ENCODE assay signal across 3 cellular contexts in the genomic region with DNA sequence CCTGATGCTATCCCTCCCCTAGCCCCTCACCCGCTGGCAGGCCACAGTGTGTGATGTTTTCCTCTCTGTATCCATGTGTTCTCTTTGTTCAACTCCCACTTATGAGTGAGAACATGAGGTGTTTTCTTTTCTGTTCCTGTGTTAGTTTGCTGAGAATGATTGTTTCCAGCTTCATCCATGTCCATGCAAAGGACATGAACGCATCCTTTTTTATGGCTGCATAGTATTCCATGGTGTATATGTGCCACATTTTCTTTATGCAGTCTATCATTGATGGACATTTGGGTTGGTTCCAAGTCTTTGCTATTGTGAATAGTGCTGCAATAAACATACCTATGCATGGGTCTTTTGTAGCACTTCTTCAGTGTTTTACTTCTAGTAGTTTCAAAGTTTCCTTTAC.
DNase-seq lines count a peak whose midpoint lies in the region; ATAC-seq, FAIRE-seq and TF ChIP-seq lines count a peak whose summit lies in the region.
"Not testable (repeated sequence)": the region's sequence is repeated elsewhere in the genome, so short reads cannot be mapped to it uniquely, and the experiment has no call there.

No MANE protein-coding gene starts in this region.

- not testable (repeated sequence) for ATAC-seq in K562

- not testable (repeated sequence) for H3K36me3 ChIP-seq in HEK293 (ENCODE audit: control insufficient read depth in 2 of 2, insufficient read depth in 1 of 2, low read length in 2 of 2); K562 (ENCODE audit: control insufficient read depth, insufficient read depth, low read length)

- not testable (repeated sequence) for H3K4me1 Mint-ChIP-seq in neural crest cell

- not testable (repeated sequence) for H3K4me3 ChIP-seq in HEK293 (ENCODE audit: low read depth, low read length); K562

- H3K79me2 ChIP-seq in K562 (ENCODE audit: control insufficient read depth, insufficient read depth, low read length), result not testable (repeated sequence)

- not testable (repeated sequence) for TF ChIP-seq RAD21 in K562 (CRISPR knock-in tag; conservative IDR thresholded peaks at IDR 0.05 in 1 of 2, IDR thresholded peaks at IDR 0.05 in 1 of 2)

- not testable (repeated sequence) for H3K9me1 ChIP-seq in K562 (ENCODE audit: control insufficient read depth, insufficient read depth, low read length)

- H3K9me3 Mint-ChIP-seq in neural crest cell, result peaks cover 10% of the 10 kb centered on the region

- not testable (repeated sequence) for TF ChIP-seq POLR2A in K562 (conservative IDR thresholded peaks at IDR 0.05)

- not testable (repeated sequence) for H3K27me3 Mint-ChIP-seq in neural crest cell (ENCODE audit: low read depth)

- H4K20me1 ChIP-seq in K562 (replicated peaks; ENCODE audit: control insufficient read depth, insufficient read depth, low read length), result not testable (repeated sequence)

- H3K27ac Mint-ChIP-seq in neural crest cell (ENCODE audit: unreplicated experiment), result peak overlapping the region; percentile 84

- DNase-seq in K562 (ENCODE audit: extremely low read depth in 1 of 4, low spot score in 3 of 4); neural crest cell (ENCODE audit: low read depth, low spot score): not testable (repeated sequence)

- POLR2A ChIA-PET in HEK293 (lab: Yijun Ruan, JAX); K562 (lab: Yijun Ruan, JAX): not testable (repeated sequence)

- CTCF ChIA-PET in HEK293 (lab: Yijun Ruan, JAX); K562 (lab: Yijun Ruan, JAX; ENCODE audit: low intra/inter-chr PET ratio): not testable (repeated sequence)

- not testable (repeated sequence) for H3K9ac ChIP-seq in K562 (ENCODE audit: insufficient read depth in 1 of 2, low read depth in 2 of 2, low read length in 2 of 2)

- TF ChIP-seq EP300 in K562 (IDR thresholded peaks at IDR 0.05; ENCODE audit: low read length), result not testable (repeated sequence)

- not testable (repeated sequence) for H3K27me3 ChIP-seq in K562 (ENCODE audit: control insufficient read depth in 2 of 2, insufficient read depth in 2 of 2, low read length in 2 of 2)

- not testable (repeated sequence) for H3K4me1 ChIP-seq in HEK293 (ENCODE audit: control insufficient read depth, insufficient read depth, low read length); K562 (replicated peaks in 1 of 2; ENCODE audit: control insufficient read depth in 2 of 2, insufficient read depth in 2 of 2, low read length in 2 of 2)

- not testable (repeated sequence) for H2AFZ ChIP-seq in K562 (ENCODE audit: low read depth, low read length)

- in situ Hi-C loops in K562 (cut with MboI), result not testable (repeated sequence)

- not testable (repeated sequence) for H3K36me3 Mint-ChIP-seq in neural crest cell (ENCODE audit: low read depth)

- intact Hi-C loops in K562 (cut with micrococcal nuclease), result not testable (repeated sequence)

- BruUV-seq in K562 (replicated peaks; lab: Mats Ljungman, UMichigan), result not testable (repeated sequence)

- not testable (repeated sequence) for FAIRE-seq in K562 (lab: Jason Lieb, UNC)

- not testable (repeated sequence) for H3K4me2 ChIP-seq in K562 (ENCODE audit: insufficient read depth, low read length)

- H3K4me3 Mint-ChIP-seq in neural crest cell, result not testable (repeated sequence)

- H3K27ac ChIP-seq in HEK293 (ENCODE audit: extremely low read depth, low read depth, low read length); K562 (ENCODE audit: extremely low read depth, low read depth, low read length): not testable (repeated sequence)

- H3K9me3 ChIP-seq in HEK293 (ENCODE audit: control insufficient read depth, insufficient read depth, low read depth, low read length); K562 (replicated peaks; ENCODE audit: control insufficient read depth, insufficient read depth, low read depth, low read length): not testable (repeated sequence)

- 4% methylated on average over 2 of the region's 2 CpGs for WGBS in K562 (ENCODE audit: insufficient coverage, low coverage, missing lambda C conversion rate)

- TF ChIP-seq CTCF in HEK293 (tag by site-specific recombination; IDR thresholded peaks at IDR 0.05); K562 (IDR thresholded peaks at IDR 0.05 in 2 of 3, conservative IDR thresholded peaks at IDR 0.05 in 1 of 3; ENCODE audit: insufficient read depth in 2 of 3, low read depth in 1 of 3, low read length in 3 of 3); neural crest cell (conservative IDR thresholded peaks at IDR 0.05): not testable (repeated sequence)

TF ChIP-seq in HEK293, 187 proteins besides CTCF, POLR2A, EP300 and RAD21:
- peak; percentile 90 for TF ChIP-seq ZNF146 (tag by site-specific recombination; IDR thresholded peaks at IDR 0.05)
- TF ChIP-seq, protein P1, sequence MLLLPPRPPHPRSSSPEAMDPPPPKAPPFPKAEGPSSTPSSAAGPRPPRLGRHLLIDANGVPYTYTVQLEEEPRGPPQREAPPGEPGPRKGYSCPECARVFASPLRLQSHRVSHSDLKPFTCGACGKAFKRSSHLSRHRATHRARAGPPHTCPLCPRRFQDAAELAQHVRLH (tag by site-specific recombination; IDR thresholded peaks at IDR 0.05), result 0 out of 2 replicates have a peak, but pooled peaks have one; percentile 52

TF ChIP-seq in K562, 482 proteins besides CTCF, POLR2A, EP300 and RAD21:
- peak; percentile 31 for TF ChIP-seq ZNF146 (CRISPR knock-in tag; IDR thresholded peaks at IDR 0.05; ENCODE audit: unreplicated experiment)
